1 cellular context compared by ENCODE assay signal in genomic region chr12:77667101-77667500, GRCh38.
TF ChIP-seq lines count a peak whose summit lies in the region.

No MANE protein-coding gene starts in this region.

TF ChIP-seq in HCT116, 20 proteins besides CTCF, POLR2A, EP300 and RAD21 (continued from another document):
- no peak for TF ChIP-seq ATF3 (IDR thresholded peaks at IDR 0.05)
- no peak for TF ChIP-seq TCF7L2 (IDR thresholded peaks at IDR 0.05; ENCODE audit: borderline replicate concordance, extremely low read depth, insufficient read depth, insufficient read length)
- TF ChIP-seq EGR1 (IDR thresholded peaks at IDR 0.05; ENCODE audit: low read depth), result no peak
